8 cellular contexts compared by ENCODE assay signal in the genomic region with DNA sequence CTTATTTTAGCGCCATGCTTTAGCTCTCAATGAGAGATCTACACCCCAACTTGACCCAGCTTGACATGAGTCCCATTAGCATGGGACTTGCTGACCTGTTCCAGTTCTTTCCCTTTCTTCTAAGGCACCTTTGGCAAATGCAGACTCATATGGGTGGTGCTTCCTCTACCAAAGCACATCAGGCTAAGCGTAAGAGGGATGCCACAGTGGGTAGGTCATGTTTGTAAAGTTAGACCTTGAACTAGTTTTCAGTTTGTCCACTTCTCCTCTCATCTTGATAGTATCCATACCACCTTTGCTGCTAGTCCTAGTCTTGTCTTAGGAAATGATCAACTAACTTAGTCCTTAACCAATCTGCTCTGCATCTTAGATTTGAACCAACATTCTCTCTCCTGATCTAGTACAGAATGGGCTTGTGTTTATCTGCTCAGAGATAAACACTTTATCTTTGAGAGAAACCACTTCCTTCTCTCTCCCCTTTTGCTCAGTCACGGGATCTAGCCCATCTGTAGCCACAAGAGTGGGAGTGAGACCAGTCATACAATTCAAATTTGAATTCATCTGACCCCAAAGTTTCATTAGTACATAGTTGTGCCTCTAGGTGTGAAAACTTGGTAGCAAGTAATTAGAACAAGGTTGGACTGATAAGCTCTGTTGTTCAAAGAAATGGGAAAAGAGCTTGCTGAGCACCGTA.
A peak's percentile ranks its signal among the peaks of the same experiment; 100 is the strongest.
DNase-seq lines count a peak whose midpoint lies in the region; ATAC-seq and TF ChIP-seq lines count a peak whose summit lies in the region.

No MANE protein-coding gene starts in this region.

- CTCF ChIA-PET in mammary epithelial cell (lab: Charles Lee; ENCODE audit: low non-redundant PET) = no interaction called here

- H3K36me3 Mint-ChIP-seq in central memory CD8-positive, alpha-beta T cell (ENCODE audit: insufficient read depth) = peaks cover 3% of the 10 kb centered on the region

- in situ Hi-C loops in mammary epithelial cell (cut with MboI; ENCODE audit: low sequenced_read_pairs in 2 of 2) = no loop called here

- H3K9ac ChIP-seq in mammary epithelial cell (ENCODE audit: insufficient read depth, low read length) = no peak overlapping the region

- dilution Hi-C loops in mammary epithelial cell (cut with HindIII; ENCODE audit: low sequenced_read_pairs) = no loop called here

- H3K9me3 ChIP-seq in ascending aorta (peaks cover 0 to 5% of the 10 kb centered on the region in 2 donors), mammary epithelial cell (replicated peaks; ENCODE audit: insufficient read depth, low read length) (peaks cover 3% of the 10 kb centered on the region)

- no TSS peak for BruUV-seq in mammary epithelial cell (replicated peaks; lab: Mats Ljungman, UMichigan)

- H3K4me1 Mint-ChIP-seq in central memory CD8-positive, alpha-beta T cell = peaks cover 53% of the 10 kb centered on the region

- peak; percentile 82 for ATAC-seq in GM18519 (IDR thresholded peaks at IDR 0.05; ENCODE audit: low FRiP score, unreplicated experiment)
- ATAC-seq in GM21717 (IDR thresholded peaks at IDR 0.05; ENCODE audit: unreplicated experiment) = peak; percentile 58
- ATAC-seq in central memory CD8-positive, alpha-beta T cell (replicated peaks; ENCODE audit: extremely low read depth, poor library complexity, severe bottlenecking) = peak; percentile 82

- DNase-seq in Jurkat, Clone E6-1 (ENCODE audit: low read depth, low spot score) = peak; percentile 53
- DNase-seq in central memory CD8-positive, alpha-beta T cell (ENCODE audit: low spot score in 2 of 2) = peak in 1 of 2 donors; percentile 40
- DNase-seq in ascending aorta (ENCODE audit: low spot score in 2 of 2) (no peak), NCI-H345 treated with DMSO at 0.1 percent for 48 hours (lab: John Stamatoyannopoulos, UW; ENCODE audit: unreplicated experiment) (no peak), AML-193 (lab: John Stamatoyannopoulos, UW) (no peak), mammary epithelial cell (no peak)

- H3K4me2 ChIP-seq in mammary epithelial cell (ENCODE audit: insufficient read depth, low read depth, low read length) = no peak overlapping the region

- TF ChIP-seq CTCF in ascending aorta (IDR thresholded peaks at IDR 0.05) (no peak), mammary epithelial cell (conservative IDR thresholded peaks at IDR 0.05 in 1 of 2, IDR thresholded peaks at IDR 0.05 in 1 of 2; ENCODE audit: extremely low read depth in 1 of 2, insufficient read depth in 1 of 2, low read depth in 1 of 2, low read length in 2 of 2) (no peak)

- H3K27ac Mint-ChIP-seq in central memory CD8-positive, alpha-beta T cell (ENCODE audit: low read depth) = peak overlapping the region; percentile 90

- no peaks in the 10 kb centered on the region for H3K79me2 ChIP-seq in mammary epithelial cell (ENCODE audit: insufficient read depth, low read length)

- no peak overlapping the region for H3K4me3 ChIP-seq in Jurkat, Clone E6-1 (ENCODE audit: low read length)
- H3K4me3 ChIP-seq in ascending aorta = no peak overlapping the region
- H3K4me3 ChIP-seq in mammary epithelial cell (replicated peaks in 1 of 3; ENCODE audit: insufficient read depth in 1 of 3, low read depth in 2 of 3, low read length in 3 of 3) = no peak overlapping the region

- WGBS in mammary epithelial cell (ENCODE audit: low coverage, missing lambda C conversion rate) = 88% methylated on average over 4 of the region's 4 CpGs

- no peaks in the 10 kb centered on the region for H4K20me1 ChIP-seq in mammary epithelial cell (ENCODE audit: insufficient read depth, low read length)

- H3K4me3 Mint-ChIP-seq in central memory CD8-positive, alpha-beta T cell = peak overlapping the region; percentile 73

- H3K4me1 ChIP-seq in ascending aorta (peaks cover 0 to 4% of the 10 kb centered on the region in 2 donors), mammary epithelial cell (ENCODE audit: insufficient read depth, low read length) (peaks cover 5% of the 10 kb centered on the region)

- H3K36me3 ChIP-seq in ascending aorta (no peaks in the 10 kb centered on the region), mammary epithelial cell (ENCODE audit: insufficient read depth, low read length) (no peaks in the 10 kb centered on the region)

- peaks cover 5% of the 10 kb centered on the region for H3K9me3 Mint-ChIP-seq in central memory CD8-positive, alpha-beta T cell

- H3K27ac ChIP-seq in ascending aorta = peak overlapping the region in 1 of 2 donors; percentile 55
- no peak overlapping the region for H3K27ac ChIP-seq in mammary epithelial cell (ENCODE audit: insufficient read depth, low read depth, low read length)

- no peak overlapping the region for H2AFZ ChIP-seq in mammary epithelial cell (ENCODE audit: low read depth, low read length)

- H3K27me3 ChIP-seq in ascending aorta (no peaks in the 10 kb centered on the region), mammary epithelial cell (ENCODE audit: insufficient read depth, low read length) (no peaks in the 10 kb centered on the region)

- H3K27me3 Mint-ChIP-seq in central memory CD8-positive, alpha-beta T cell = no peaks in the 10 kb centered on the region

- intact Hi-C loops in ascending aorta (cut with DNase I) = no loop called here
- intact Hi-C loops in mammary epithelial cell (cut with micrococcal nuclease) = no loop called here
